ENCODE assay signal across 32 cellular contexts in genomic region chr17:8398980-8399379, GRCh38. TPM values are rescaled to one million over a fixed set of nuclear protein-coding genes. Genes with fewer than 3 reads are reported as not detected.
"Had no signal": no experiment of that assay in that cellular context is flagged by ENCODE, and none has a peak within 500 bp of the region (broad histone marks: within the 10 kb centered on the region; RNA-seq: fewer than 3 reads in every experiment).

No MANE protein-coding gene starts in this region.

- H3K9me3 ChIP-seq: Peyer's patch, SJSA1 had no signal

- H3K36me3 ChIP-seq: Peyer's patch, SJSA1 had no signal

- H3K27me3 ChIP-seq: Peyer's patch had no signal

- H3K27ac ChIP-seq: Peyer's patch, SJSA1 had no signal

- FAIRE-seq: bronchial epithelial cell had no signal

- H3K9me3 Mint-ChIP-seq: activated CD4-positive, alpha-beta T cell treated with anti-CD3 and anti-CD28 coated beads, Interleukin-2, amount 10 ng/mL, durations not matched to agents 24 days and 14 days; activated CD8-positive, alpha-beta T cell treated with anti-CD3 and anti-CD28 coated beads for 36 hours; activated naive CD4-positive, alpha-beta T cell treated with anti-CD3 and anti-CD28 coated beads, Interleukin-2, amount 10 ng/mL, durations not matched to agents 7 days and 5 days; activated naive CD8-positive, alpha-beta T cell treated with anti-CD3 and anti-CD28 coated beads, Interleukin-2, amount 50 U/mL, for 24 hours; activated T-cell treated with anti-CD3 and anti-CD28 coated beads, Interleukin-2, amount 50 U/mL, for 4 hours; brain had no signal

- H3K27ac Mint-ChIP-seq: activated CD4-positive, alpha-beta T cell treated with anti-CD3 and anti-CD28 coated beads, Interleukin-2, amount 10 ng/mL, durations not matched to agents 24 days and 14 days; activated CD8-positive, alpha-beta T cell treated with anti-CD3 and anti-CD28 coated beads for 36 hours; activated naive CD4-positive, alpha-beta T cell treated with anti-CD3 and anti-CD28 coated beads, Interleukin-2, amount 10 ng/mL, durations not matched to agents 7 days and 5 days; activated naive CD8-positive, alpha-beta T cell; activated naive CD8-positive, alpha-beta T cell treated with anti-CD3 and anti-CD28 coated beads, Interleukin-2, amount 50 U/mL, for 24 hours; brain had no signal

- H3K4me1 ChIP-seq: Peyer's patch, SJSA1 had no signal

- H3K4me3 Mint-ChIP-seq: activated CD4-positive, alpha-beta T cell treated with anti-CD3 and anti-CD28 coated beads, Interleukin-2, amount 10 ng/mL, durations not matched to agents 24 days and 14 days; activated CD8-positive, alpha-beta T cell treated with anti-CD3 and anti-CD28 coated beads for 36 hours; activated naive CD4-positive, alpha-beta T cell treated with anti-CD3 and anti-CD28 coated beads, Interleukin-2, amount 10 ng/mL, durations not matched to agents 7 days and 5 days; activated naive CD8-positive, alpha-beta T cell; activated naive CD8-positive, alpha-beta T cell treated with anti-CD3 and anti-CD28 coated beads, Interleukin-2, amount 50 U/mL, for 24 hours; activated T-cell treated with anti-CD3 and anti-CD28 coated beads, Interleukin-2, amount 50 U/mL, for 4 hours; brain had no signal

- H3K4me3 ChIP-seq: Peyer's patch, SJSA1 had no signal

- H3K4me1 Mint-ChIP-seq: brain had no signal

- ATAC-seq: activated CD8-positive, alpha-beta T cell treated with anti-CD3 and anti-CD28 coated beads for 36 hours; activated naive CD8-positive, alpha-beta T cell treated with anti-CD3 and anti-CD28 coated beads, Interleukin-2, amount 50 U/mL, for 24 hours; activated T-cell treated with anti-CD3 and anti-CD28 coated beads, Interleukin-2, amount 50 U/mL, for 4 hours had no signal

- DNase-seq: activated CD4-positive, alpha-beta T cell treated with anti-CD3 and anti-CD28 coated beads, Interleukin-2, amount 10 ng/mL, durations not matched to agents 24 days and 14 days; activated CD4-positive, alpha-beta T cell treated with anti-CD3 and anti-CD28 coated beads, Interleukin-2, amount 50 U/mL, for 4 hours; activated CD8-positive, alpha-beta memory T cell treated with anti-CD3 and anti-CD28 coated beads, Interleukin-2, amount 50 U/mL, for 4 hours; activated CD8-positive, alpha-beta T cell treated with anti-CD3 and anti-CD28 coated beads for 36 hours; activated effector memory CD4-positive, alpha-beta T cell treated with Interleukin-2 at 50 U/mL for 16 hours; activated naive CD4-positive, alpha-beta T cell treated with anti-CD3 and anti-CD28 coated beads, Interleukin-2, amount 10 ng/mL, durations not matched to agents 7 days and 5 days; activated naive CD8-positive, alpha-beta T cell treated with anti-CD3 and anti-CD28 coated beads, Interleukin-2, amount 50 U/mL, for 24 hours; activated T-cell treated with anti-CD3 and anti-CD28 coated beads for 4 hours; activated T-cell treated with anti-CD3 and anti-CD28 coated beads, Interleukin-2, amount 50 U/mL, for 4 hours; anterior cingulate cortex; caudate nucleus; cerebellar nuclear complex; Kasumi-1; MM.1S; MV-4-11; NCI-H1092; NCI-H1436 treated with DMSO at 0.1 percent for 48 hours; NCI-H1694 treated with DMSO at 0.1 percent for 48 hours; NCI-H2029; NCI-H345; NCI-H524 treated with DMSO at 0.1 percent for 48 hours; Peyer's patch; RPMI8226; SHP77 treated with DMSO at 0.1 percent for 48 hours; T1000 had no signal

- H3K36me3 Mint-ChIP-seq: activated naive CD4-positive, alpha-beta T cell treated with anti-CD3 and anti-CD28 coated beads, Interleukin-2, amount 10 ng/mL, durations not matched to agents 7 days and 5 days; activated naive CD8-positive, alpha-beta T cell; brain had no signal

RNA-seq across cellular contexts. Expression of gene RNF222, which starts 1.4 kb away (rescaled TPM):
- total RNA-seq: activated CD4-positive, alpha-beta T cell treated with anti-CD3 and anti-CD28 coated beads, Interleukin-2, amount 10 ng/mL, durations not matched to agents 24 days and 14 days; NCI-H460; Peyer's patch; SJSA1; T-helper 1 cell treated with Interleukin-12 subunit alpha and Interleukin-12 subunit beta and Interleukin-4 antibody, amounts not matched to agents 30 ng/mL and 1 ng/mL, for 36 hours had no signal

RNA-seq across cellular contexts. Expression of gene ODF4, which starts 59.3 kb away (rescaled TPM):
- total RNA-seq: activated CD4-positive, alpha-beta T cell treated with anti-CD3 and anti-CD28 coated beads, Interleukin-2, amount 10 ng/mL, durations not matched to agents 24 days and 14 days; activated CD8-positive, alpha-beta T cell treated with anti-CD3 and anti-CD28 coated beads for 36 hours; activated T-cell treated with anti-CD3 and anti-CD28 coated beads, Interleukin-2, amount 50 U/mL, for 4 hours; bronchial epithelial cell; NCI-H460; Peyer's patch; SJSA1; T-helper 1 cell treated with Interleukin-12 subunit alpha and Interleukin-12 subunit beta and Interleukin-4 antibody, amounts not matched to agents 30 ng/mL and 1 ng/mL, for 36 hours; T-helper 2 cell treated with Interferon-gamma antibody and Interleukin-4, amounts not matched to agents 100 ng/mL and 5 ng/mL, for 36 hours had no signal
